ENCODE assay signal across 20 cellular contexts in genomic region chr1:114470681-114471080, GRCh38.
"Had no signal": no experiment of that assay in that cellular context is flagged by ENCODE, and none has a peak within 500 bp of the region (broad histone marks: within the 10 kb centered on the region; RNA-seq: fewer than 3 reads in every experiment).

No MANE protein-coding gene starts in this region.

- H3K4me2 ChIP-seq: SK-N-SH had no signal

- FAIRE-seq: RCC 7860 had no signal

- DNase-seq: Karpas-422, KG1, MM.1S, NCI-H1092 treated with DMSO at 0.1 percent for 48 hours, NCI-H1436, NCI-H187, NCI-H2029, NCI-H2081 treated with DMSO at 0.1 percent for 48 hours, NCI-H2171, NCI-H226, NCI-H446, NCI-H510A, NCI-H524 treated with DMSO at 0.1 percent for 48 hours, NCI-H69, NCI-H774, RPMI8226, SHP77, SK-N-SH, SW 1271 had no signal

- H3K9ac ChIP-seq: SK-N-SH had no signal

- H3K9me3 ChIP-seq: SK-N-SH had no signal
